12 cellular contexts compared by ENCODE assay signal in genomic region chr13:48586591-48587103, GRCh38. TPM values are rescaled to one million over a fixed set of nuclear protein-coding genes. Genes with fewer than 3 reads are reported as not detected.
A peak's percentile ranks its signal among the peaks of the same experiment; 100 is the strongest.
DNase-seq lines count a peak whose midpoint lies in the region; ATAC-seq and TF ChIP-seq lines count a peak whose summit lies in the region.
"Had no signal": no experiment of that assay in that cellular context is flagged by ENCODE, and none has a peak within 500 bp of the region (broad histone marks: within the 10 kb centered on the region; RNA-seq: fewer than 3 reads in every experiment).

No MANE protein-coding gene starts in this region.

- no peaks in the 10 kb centered on the region for H3K79me2 ChIP-seq in Karpas-422 (ENCODE audit: low read length)

- H3K27ac Mint-ChIP-seq in Calu3 (ENCODE audit: unreplicated experiment): peak overlapping the region; percentile 71
- peak overlapping the region; percentile 76 for H3K27ac Mint-ChIP-seq in endothelial cell (ENCODE audit: unreplicated experiment)
- peak overlapping the region in 6 of 10 donors; percentile 6 to 36 (median 18) for H3K27ac Mint-ChIP-seq in naive thymus-derived CD8-positive, alpha-beta T cell
- H3K27ac Mint-ChIP-seq: CD8-positive, alpha-beta T cell had no signal

- no peak for TF ChIP-seq CTCF in Calu3 (IDR thresholded peaks at IDR 0.05; ENCODE audit: unreplicated experiment)
- no peak for TF ChIP-seq CTCF in endothelial cell (IDR thresholded peaks at IDR 0.05; ENCODE audit: unreplicated experiment)

- no TSS peak for BruUV-seq in Calu3 (replicated peaks; lab: Mats Ljungman, UMichigan)

- CTCF ChIA-PET in Calu3 (lab: Charles Lee): no interaction called here

- H3K27me3 Mint-ChIP-seq in Calu3 (ENCODE audit: unreplicated experiment): no peaks in the 10 kb centered on the region
- peaks cover 3% of the 10 kb centered on the region for H3K27me3 Mint-ChIP-seq in endothelial cell (ENCODE audit: unreplicated experiment)
- peaks cover 13 to 41% (median 15%) of the 10 kb centered on the region in 5 donors for H3K27me3 Mint-ChIP-seq in naive thymus-derived CD8-positive, alpha-beta T cell

- H3K9me3 Mint-ChIP-seq in Calu3 (ENCODE audit: low read depth, unreplicated experiment): peaks cover 3% of the 10 kb centered on the region
- H3K9me3 Mint-ChIP-seq in endothelial cell (ENCODE audit: unreplicated experiment): no peaks in the 10 kb centered on the region
- H3K9me3 Mint-ChIP-seq in naive thymus-derived CD8-positive, alpha-beta T cell: peaks cover 0 to 5% (median 0%) of the 10 kb centered on the region in 9 donors
- H3K9me3 Mint-ChIP-seq: CD8-positive, alpha-beta T cell had no signal

- H2AFZ ChIP-seq in Karpas-422 (ENCODE audit: low read length): peak overlapping the region; percentile 90

- peaks cover 44% of the 10 kb centered on the region for H3K4me1 ChIP-seq in Karpas-422 (ENCODE audit: low read length)

- H3K4me1 Mint-ChIP-seq in Calu3 (ENCODE audit: low read depth, unreplicated experiment): peaks cover 73% of the 10 kb centered on the region
- peaks cover 27% of the 10 kb centered on the region for H3K4me1 Mint-ChIP-seq in endothelial cell (ENCODE audit: unreplicated experiment)
- H3K4me1 Mint-ChIP-seq in naive thymus-derived CD8-positive, alpha-beta T cell: peaks cover 7 to 16% (median 13%) of the 10 kb centered on the region in 4 donors

- peak overlapping the region; percentile 35 for H3K4me2 ChIP-seq in Karpas-422 (ENCODE audit: low read depth, low read length, poor library complexity, severe bottlenecking)

- intact Hi-C loops in Calu3 (cut with micrococcal nuclease; ENCODE audit: unreplicated experiment): loop anchor here (5.0 to 10.0 kb wide), 2 partner anchors 352 to 549 kb away; partner anchors contain the start of genes ITM2B and NUDT15

- H3K9me3 ChIP-seq in Karpas-422 (ENCODE audit: low read length): no peaks in the 10 kb centered on the region

- POLR2A ChIA-PET in naive thymus-derived CD8-positive, alpha-beta T cell (lab: Charles Lee): no interaction called here

- DNase-seq in Calu3 (peak; percentile 30), Karpas-422 (no peak), endothelial cell (ENCODE audit: low spot score) (peak; percentile 45), DMS79 treated with DMSO at 0.1 percent for 48 hours (lab: John Stamatoyannopoulos, UW) (no peak), mesenteric fat pad (ENCODE audit: low spot score) (no peak), EL (no peak)
- no peak for DNase-seq in naive thymus-derived CD8-positive, alpha-beta T cell
- no peak for DNase-seq in activated naive CD4-positive, alpha-beta T cell treated with Interleukin-2 at 50 U/mL for 16 hours
- DNase-seq: activated CD4-positive, alpha-beta T cell treated with anti-CD3 and anti-CD28 coated beads for 4 hours; kidney glomerular epithelial cell; NCI-H82 had no signal

- no peak for ATAC-seq in naive thymus-derived CD8-positive, alpha-beta T cell
- ATAC-seq: CD8-positive, alpha-beta T cell had no signal

- H3K4me3 Mint-ChIP-seq in Calu3 (ENCODE audit: low read depth, unreplicated experiment) (no peak overlapping the region), endothelial cell (ENCODE audit: unreplicated experiment) (no peak overlapping the region)
- peak overlapping the region in 6 of 10 donors; percentile 10 to 40 (median 26) for H3K4me3 Mint-ChIP-seq in naive thymus-derived CD8-positive, alpha-beta T cell
- H3K4me3 Mint-ChIP-seq: CD8-positive, alpha-beta T cell had no signal

- H3K27ac ChIP-seq in Karpas-422 (ENCODE audit: low read length): no peak overlapping the region

- H3K9me2 ChIP-seq in Karpas-422 (replicated peaks; ENCODE audit: insufficient read depth, low read length): no peaks in the 10 kb centered on the region

- no peaks in the 10 kb centered on the region; the same call in 1 of the 2 replicates for H3K36me3 ChIP-seq in Karpas-422 (ENCODE audit: insufficient read depth, low read length)

- no peaks in the 10 kb centered on the region for H4K20me1 ChIP-seq in Karpas-422 (ENCODE audit: insufficient read depth, low read depth, low read length)

- H3K36me3 Mint-ChIP-seq in Calu3 (ENCODE audit: insufficient read depth, unreplicated experiment): peaks cover 20% of the 10 kb centered on the region
- H3K36me3 Mint-ChIP-seq in endothelial cell (ENCODE audit: low read depth, unreplicated experiment): peaks cover 18% of the 10 kb centered on the region
- no peaks in the 10 kb centered on the region for H3K36me3 Mint-ChIP-seq in naive thymus-derived CD8-positive, alpha-beta T cell
- H3K36me3 Mint-ChIP-seq: CD8-positive, alpha-beta T cell had no signal

- H3K27me3 ChIP-seq in Karpas-422 (ENCODE audit: low read length): no peaks in the 10 kb centered on the region

- H3K4me3 ChIP-seq in Karpas-422 (ENCODE audit: low read length): no peak overlapping the region

- peak overlapping the region; percentile 26 for H3K9ac ChIP-seq in Karpas-422 (ENCODE audit: low read length)

RNA-seq across cellular contexts. Expression of gene RCBTB2, which starts 53.8 kb away (rescaled TPM):
- total RNA-seq in Calu3 (2022) (3.0 and 3.7 TPM in 2 replicates), endothelial cell (ENCODE audit: unreplicated experiment) (71.0 TPM), mesenteric fat pad (11.8 TPM)
- total RNA-seq in Karpas-422 (2014; rRNA removed; shearing (Covaris generic); ENCODE audit: low replicate concordance): 20.2 and 25.6 TPM in 2 replicates
- total RNA-seq in naive thymus-derived CD8-positive, alpha-beta T cell: 1 to 10 TPM; 8.1 to 9.8 TPM
- polyA plus RNA-seq in naive thymus-derived CD8-positive, alpha-beta T cell: 10 to 100 TPM in 1 of 3 donors, 1 to 10 TPM in 2; 6.3 to 17.6 (median 6.3) TPM

Comparison
In these comparisons a context has a peak if more than half of its experiments do, and no peak if none do; other contexts are left out.
1. DNase-seq: peak in Calu3 (single experiment) and endothelial cell (single experiment); none in Karpas-422 (single experiment), naive thymus-derived CD8-positive, alpha-beta T cell (0 of 10), DMS79 treated with DMSO at 0.1 percent for 48 hours (single experiment), mesenteric fat pad (single experiment), EL (single experiment) and activated naive CD4-positive, alpha-beta T cell treated with Interleukin-2 at 50 U/mL for 16 hours (single experiment).
2. H3K27ac Mint-ChIP-seq: peak in every context shown above with its lines; median percentile 76 in endothelial cell; 71 in Calu3; 18 in naive thymus-derived CD8-positive, alpha-beta T cell.
3. H3K4me3 Mint-ChIP-seq: peak in naive thymus-derived CD8-positive, alpha-beta T cell (6 of 10); none in Calu3 (single experiment) and endothelial cell (single experiment).